ENCODE assay signal across 1 cellular context in the genomic region with DNA sequence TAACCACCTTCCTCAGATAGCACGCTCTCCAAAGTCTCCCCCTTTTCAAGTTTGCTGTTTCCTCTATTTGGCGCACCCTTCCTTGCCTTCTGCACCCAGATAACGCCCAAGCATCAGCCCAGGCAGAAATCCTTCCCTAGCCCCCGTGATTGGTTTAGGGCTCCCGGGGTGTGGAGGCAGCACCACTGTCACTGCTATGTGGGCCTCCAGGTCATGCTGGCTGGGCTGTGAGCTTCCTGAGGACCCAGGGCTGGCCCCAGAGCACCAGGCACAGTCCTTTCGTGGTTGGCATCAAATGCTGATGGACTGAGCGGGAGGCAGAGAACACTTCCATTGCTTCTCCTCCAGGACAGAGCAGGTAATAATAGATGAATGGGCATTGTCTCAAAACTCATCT.
TF ChIP-seq lines count a peak whose summit lies in the region.

No MANE protein-coding gene starts in this region.

TF ChIP-seq in H1, 55 proteins besides CTCF, POLR2A, EP300 and RAD21:
- TF ChIP-seq, protein P1, sequence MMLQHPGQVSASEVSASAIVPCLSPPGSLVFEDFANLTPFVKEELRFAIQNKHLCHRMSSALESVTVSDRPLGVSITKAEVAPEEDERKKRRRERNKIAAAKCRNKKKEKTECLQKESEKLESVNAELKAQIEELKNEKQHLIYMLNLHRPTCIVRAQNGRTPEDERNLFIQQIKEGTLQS (IDR thresholded peaks at IDR 0.05; ENCODE audit: insufficient read depth, low read depth, low read length), result no peak
- TF ChIP-seq TAF1 (IDR thresholded peaks at IDR 0.05; ENCODE audit: low read depth, low read length) (no peak), SP2 (IDR thresholded peaks at IDR 0.05; ENCODE audit: low read length) (no peak), SP1 (IDR thresholded peaks at IDR 0.05; ENCODE audit: low read depth, low read length) (no peak)
